In the genomic region with DNA sequence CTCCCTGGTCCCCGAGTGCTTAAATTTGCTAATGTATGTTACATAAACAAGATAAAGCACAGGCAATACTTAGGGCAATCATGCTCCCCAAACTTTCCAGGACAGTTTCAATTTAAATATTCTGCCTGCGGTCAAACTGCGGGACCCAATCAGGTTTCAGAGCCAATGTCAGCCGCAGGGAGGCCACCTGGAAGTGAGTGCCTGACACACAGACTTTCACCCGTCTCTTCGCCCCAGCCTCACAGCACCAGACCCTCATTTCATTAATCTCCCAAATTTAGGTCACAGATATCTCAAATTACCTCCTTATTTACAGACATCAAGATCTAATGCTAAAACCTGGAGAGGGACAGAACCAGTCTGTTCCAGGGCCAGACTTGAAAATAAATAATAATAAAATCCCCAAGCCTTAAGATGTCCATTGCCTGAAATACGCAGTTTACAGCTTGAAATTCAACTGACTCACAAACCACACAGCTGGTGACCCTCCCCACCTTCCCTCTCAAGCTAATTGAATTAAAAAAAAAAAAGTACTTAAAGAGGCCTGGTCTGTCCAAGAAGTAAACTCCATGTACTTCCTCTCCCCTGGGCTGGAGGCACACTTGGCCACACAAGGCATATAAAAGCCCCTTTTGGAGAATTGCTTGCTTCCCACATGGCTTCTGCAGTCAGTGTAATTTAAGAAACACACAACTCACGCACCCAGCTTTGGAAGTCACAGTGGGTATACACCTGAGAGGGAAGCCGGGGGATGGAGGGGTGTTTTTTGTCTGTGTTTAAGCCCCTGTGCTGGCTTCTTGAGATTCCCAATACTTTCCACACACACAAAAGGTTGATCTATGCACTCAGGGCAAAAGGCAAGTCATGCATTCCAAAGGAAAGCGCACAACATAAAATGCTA, we compare ENCODE assay signal across 17 cellular contexts.
DNase-seq lines count a peak whose midpoint lies in the region; ATAC-seq and TF ChIP-seq lines count a peak whose summit lies in the region.
"Had no signal": no experiment of that assay in that cellular context is flagged by ENCODE, and none has a peak within 500 bp of the region (broad histone marks: within the 10 kb centered on the region; RNA-seq: fewer than 3 reads in every experiment).

No MANE protein-coding gene starts in this region.

- H3K4me3 ChIP-seq in H7 (ENCODE audit: insufficient read depth, low read depth, low read length) (no peak overlapping the region), fibroblast of mammary gland (ENCODE audit: control insufficient read depth, low read depth, low read length) (no peak overlapping the region), neuronal stem cell (ENCODE audit: low read length in 2 of 2) (no peak overlapping the region)
- H3K4me3 ChIP-seq: PC-9 had no signal

- no peak overlapping the region for H3K14ac ChIP-seq in neuronal stem cell (ENCODE audit: low read length)

- no peak overlapping the region for H3K4ac ChIP-seq in neuronal stem cell (ENCODE audit: low read length)

- no peak overlapping the region for H3K4me2 ChIP-seq in neuronal stem cell (ENCODE audit: insufficient read depth, low read length, poor library complexity, severe bottlenecking)
- H3K4me2 ChIP-seq: PC-9 had no signal

- no CpG with 5 or more reads among the region's 10 CpGs for WGBS in neuronal stem cell (ENCODE audit: extremely low coverage in 2 of 2, insufficient read length in 2 of 2, insufficient replicate concordance in 1 of 2), 2 donors

- no peaks in the 10 kb centered on the region for H3K36me3 ChIP-seq in H7 (replicated peaks; ENCODE audit: control insufficient read depth, insufficient read depth, low read length)
- H3K36me3 ChIP-seq in neuronal stem cell (replicated peaks in 1 of 2; ENCODE audit: control insufficient read depth in 2 of 2, insufficient read depth in 2 of 2, low read length in 2 of 2): no peaks in the 10 kb centered on the region

- H3K9me3 ChIP-seq in neuronal stem cell (replicated peaks in 1 of 2; ENCODE audit: control insufficient read depth in 2 of 2, insufficient read depth in 1 of 2, low read depth in 1 of 2, low read length in 2 of 2): peaks cover 0 to 8% of the 10 kb centered on the region in 2 donors

- no peaks in the 10 kb centered on the region for H3K79me1 ChIP-seq in neuronal stem cell (ENCODE audit: low read depth, low read length)

- no peak overlapping the region for H2BK12ac ChIP-seq in neuronal stem cell (ENCODE audit: low read length)

- H2AFZ ChIP-seq in neuronal stem cell (ENCODE audit: low read length): no peak overlapping the region
- H2AFZ ChIP-seq: PC-9 had no signal

- DNase-seq in H7: peak; percentile 65
- peak; percentile 87 for DNase-seq in SK-N-DZ (ENCODE audit: low spot score)
- DNase-seq in fibroblast of mammary gland (ENCODE audit: low read depth): peak; percentile 23
- peak; percentile 14 for DNase-seq in neuronal stem cell (ENCODE audit: low spot score)
- DNase-seq in substantia nigra (lab: John Stamatoyannopoulos, UW): no peak
- no peak for DNase-seq in T-helper 1 cell
- DNase-seq in NCI-H2171 treated with DMSO at 0.1 percent for 48 hours (lab: John Stamatoyannopoulos, UW): no peak
- DNase-seq: activated naive CD8-positive, alpha-beta T cell treated with anti-CD3 and anti-CD28 coated beads, Interleukin-2, amount 10 ng/mL, durations not matched to agents 7 days and 5 days; activated T-cell treated with anti-CD3 and anti-CD28 coated beads, Interleukin-2, amount 50 U/mL, for 72 hours; COR-L47; hippocampal formation; NCI-H1694; NCI-H526 treated with DMSO at 0.1 percent for 48 hours; occipital lobe; PC-9; stimulated activated CD4-positive, alpha-beta T cell treated with anti-CD3 and anti-CD28 coated beads, Interleukin-4, amount 100 ng/mL, for 24 hours had no signal

- no peak overlapping the region for H2AK5ac ChIP-seq in neuronal stem cell (ENCODE audit: low read depth, low read length)

- peak overlapping the region; percentile 42 for H3K18ac ChIP-seq in neuronal stem cell (ENCODE audit: low read length)

- H2BK5ac ChIP-seq in neuronal stem cell (ENCODE audit: low read length): no peak overlapping the region

- H3K27ac ChIP-seq in neuronal stem cell (replicated peaks; ENCODE audit: low read length) (peak overlapping the region; percentile 18), substantia nigra (ENCODE audit: low read depth, low read length, poor library complexity, severe bottlenecking) (no peak overlapping the region)
- H3K27ac ChIP-seq: PC-9 had no signal

- H3K4me1 ChIP-seq in neuronal stem cell (ENCODE audit: control insufficient read depth in 2 of 2, insufficient read depth in 1 of 2, low read depth in 1 of 2, low read length in 2 of 2): peaks cover 0 to 9% of the 10 kb centered on the region in 2 donors

- H3K27me3 ChIP-seq in H7 (ENCODE audit: control insufficient read depth, insufficient read depth, low read length) (no peaks in the 10 kb centered on the region), neuronal stem cell (ENCODE audit: control insufficient read depth in 3 of 3, insufficient read depth in 3 of 3, low read depth in 1 of 3, low read length in 3 of 3) (no peaks in the 10 kb centered on the region)

- no peak overlapping the region for H2BK15ac ChIP-seq in neuronal stem cell (ENCODE audit: low read length)

- H2BK120ac ChIP-seq in neuronal stem cell (ENCODE audit: low read depth, low read length): no peak overlapping the region

- no peak overlapping the region for H3K23ac ChIP-seq in neuronal stem cell (ENCODE audit: low read depth, low read length, poor library complexity)

- TF ChIP-seq CTCF in fibroblast of mammary gland (conservative IDR thresholded peaks at IDR 0.05; ENCODE audit: control insufficient read depth, insufficient read depth, low read depth, low read length): no peak

- no peak overlapping the region for H4K8ac ChIP-seq in neuronal stem cell (ENCODE audit: low read depth, low read length)

- no peak for ATAC-seq in GM18907 (IDR thresholded peaks at IDR 0.05; ENCODE audit: unreplicated experiment)
- ATAC-seq: activated T-cell treated with anti-CD3 and anti-CD28 coated beads, Interleukin-2, amount 50 U/mL, for 72 hours had no signal

- H3K9ac ChIP-seq in neuronal stem cell (ENCODE audit: low read depth, low read length, poor library complexity): no peak overlapping the region

- H4K91ac ChIP-seq in neuronal stem cell (ENCODE audit: low read depth, low read length, poor library complexity): no peak overlapping the region

Comparison
In these comparisons a context has a peak if more than half of its experiments do, and no peak if none do; other contexts are left out.
1. DNase-seq: peak in H7 (single experiment), SK-N-DZ (single experiment), fibroblast of mammary gland (single experiment) and neuronal stem cell (single experiment); none in substantia nigra (0 of 49), T-helper 1 cell (0 of 5) and NCI-H2171 treated with DMSO at 0.1 percent for 48 hours (single experiment).